Comparison of ENCODE assay signal across 8 cellular contexts in genomic region chr17:42618442-42619150, GRCh38. TPM values are rescaled to one million over a fixed set of nuclear protein-coding genes. Genes with fewer than 3 reads are reported as not detected.
A peak's percentile ranks its signal among the peaks of the same experiment; 100 is the strongest.
DNase-seq lines count a peak whose midpoint lies in the region; ATAC-seq and TF ChIP-seq lines count a peak whose summit lies in the region.

No MANE protein-coding gene starts in this region.

- H3K27ac ChIP-seq in trophoblast cell (ENCODE audit: low read depth, low read length) (no peak overlapping the region), osteoblast (ENCODE audit: low read depth, low read length) (no peak overlapping the region)

- no CpG with 5 or more reads among the region's 9 CpGs for WGBS in trophoblast cell (ENCODE audit: extremely low coverage, insufficient coverage, insufficient read length)

- DNase-seq in DMS153 (lab: John Stamatoyannopoulos, UW) (peak; percentile 75), NCI-H748 (lab: John Stamatoyannopoulos, UW; ENCODE audit: unreplicated experiment) (peak; percentile 31), erythroblast (lab: John Stamatoyannopoulos, UW) (peak; percentile 63 to 65), trophoblast cell (peak; percentile 12 to 29), osteoblast (ENCODE audit: insufficient read length, low spot score, missing footprints) (no peak)
- no peak for DNase-seq in stimulated activated naive CD4-positive, alpha-beta T cell (lab: John Stamatoyannopoulos, UW)

- H3K36me3 ChIP-seq in trophoblast cell (ENCODE audit: control insufficient read depth in 1 of 2, insufficient read depth in 2 of 2, low read length in 2 of 2) (peaks cover 16 to 23% of the 10 kb centered on the region in 2 experiments), osteoblast (ENCODE audit: insufficient read depth, low read length) (peaks cover 22% of the 10 kb centered on the region)

- H3K18ac ChIP-seq in trophoblast cell (ENCODE audit: low read length) = no peak overlapping the region

- TF ChIP-seq CTCF in osteoblast (IDR thresholded peaks at IDR 0.05; ENCODE audit: extremely low read depth, low read depth, low read length) = no peak

- H3K9me3 ChIP-seq in trophoblast cell (ENCODE audit: insufficient read depth, low read depth, low read length) (peaks cover 4% of the 10 kb centered on the region), osteoblast (ENCODE audit: low read depth, low read length) (no peaks in the 10 kb centered on the region)

- no peak overlapping the region for H3K23ac ChIP-seq in trophoblast cell (ENCODE audit: low read length)

- H2AK5ac ChIP-seq in trophoblast cell (ENCODE audit: low read length) = no peak overlapping the region

- H3K4ac ChIP-seq in trophoblast cell (ENCODE audit: low read depth, low read length) = no peak overlapping the region

- H3K27me3 ChIP-seq in trophoblast cell (ENCODE audit: insufficient read depth, low read length) (no peaks in the 10 kb centered on the region), osteoblast (ENCODE audit: insufficient read depth, low read length) (no peaks in the 10 kb centered on the region)

- H3K79me2 ChIP-seq in trophoblast cell (ENCODE audit: control insufficient read depth, insufficient read depth, low read length, poor library complexity) (no peaks in the 10 kb centered on the region), osteoblast (ENCODE audit: insufficient read depth, low read length) (no peaks in the 10 kb centered on the region)

- H3K4me3 ChIP-seq in trophoblast cell (ENCODE audit: low read depth, low read length) = no peak overlapping the region
- H3K4me3 ChIP-seq in osteoblast (ENCODE audit: insufficient read depth, low read length) = no peak overlapping the region

- H2AFZ ChIP-seq in trophoblast cell (ENCODE audit: insufficient read depth, low read length, poor library complexity) (no peak overlapping the region), osteoblast (ENCODE audit: low read length) (no peak overlapping the region)

- no peak overlapping the region for H3K9ac ChIP-seq in trophoblast cell (ENCODE audit: low read length)

- no peak overlapping the region for H2BK12ac ChIP-seq in trophoblast cell (ENCODE audit: low read length)

- H3K14ac ChIP-seq in trophoblast cell (ENCODE audit: low read length) = no peak overlapping the region

- no peak overlapping the region for H2BK5ac ChIP-seq in trophoblast cell (ENCODE audit: low read depth, low read length, poor library complexity)

- TF ChIP-seq POLR2A in GM19099 (IDR thresholded peaks at IDR 0.05; ENCODE audit: extremely low read depth, insufficient read length, low read depth) (peak; percentile 43), erythroblast (IDR thresholded peaks at IDR 0.05; ENCODE audit: low read length) (no peak)

- H4K91ac ChIP-seq in trophoblast cell (ENCODE audit: low read depth, low read length) = no peak overlapping the region

- ATAC-seq in HG03108 (IDR thresholded peaks at IDR 0.05; ENCODE audit: unreplicated experiment) = peak; percentile 78

- H3K4me2 ChIP-seq in trophoblast cell (ENCODE audit: low read length) = no peak overlapping the region
- no peak overlapping the region for H3K4me2 ChIP-seq in osteoblast (ENCODE audit: insufficient read depth, low read length)

- H3K79me1 ChIP-seq in trophoblast cell (ENCODE audit: low read length) = no peaks in the 10 kb centered on the region

- H4K12ac ChIP-seq in trophoblast cell (ENCODE audit: low read depth, low read length) = no peak overlapping the region

- no peak overlapping the region for H4K8ac ChIP-seq in trophoblast cell (ENCODE audit: low read depth, low read length)

- H2BK120ac ChIP-seq in trophoblast cell (ENCODE audit: insufficient read depth, low read length, poor library complexity) = no peak overlapping the region

- no peaks in the 10 kb centered on the region for H4K20me1 ChIP-seq in osteoblast (ENCODE audit: insufficient read depth, low read length)

- H3K4me1 ChIP-seq in trophoblast cell (ENCODE audit: control insufficient read depth in 1 of 2, insufficient read depth in 2 of 2, low read length in 2 of 2) = no peaks in the 10 kb centered on the region
- H3K4me1 ChIP-seq in osteoblast (ENCODE audit: insufficient read depth, low read length) = no peaks in the 10 kb centered on the region

RNA-seq across cellular contexts. Expression of gene TUBG1, which starts 9.1 kb away (rescaled TPM):
- polyA plus RNA-seq in trophoblast cell (2013) = 70.1 and 72.5 TPM in 2 replicates
- 19.2 and 20.3 TPM in 2 replicates for total RNA-seq in osteoblast

RNA-seq across cellular contexts. Expression of gene RETREG3, which starts 9.4 kb away (rescaled TPM):
- polyA plus RNA-seq in trophoblast cell (2013) = 36.8 and 39.1 TPM in 2 replicates
- total RNA-seq in osteoblast = 81.0 and 90.1 TPM in 2 replicates

RNA-seq across cellular contexts. Expression of gene TUBG2, which starts 40.5 kb away (rescaled TPM):
- 13.2 and 14.1 TPM in 2 replicates for polyA plus RNA-seq in trophoblast cell (2013)
- total RNA-seq in osteoblast = 13.8 TPM in 2 replicates

RNA-seq across cellular contexts. Expression of gene PSMC3IP, which starts 41.1 kb away (rescaled TPM):
- polyA plus RNA-seq in trophoblast cell (2013) = 15.2 and 16.2 TPM in 2 replicates
- 1.8 TPM in 2 replicates for total RNA-seq in osteoblast

RNA-seq across cellular contexts. Expression of gene MLX, which starts 51.7 kb away (rescaled TPM):
- 37.8 and 38.0 TPM in 2 replicates for polyA plus RNA-seq in trophoblast cell (2013)
- total RNA-seq in osteoblast = 43.4 and 44.8 TPM in 2 replicates

Comparison
In these comparisons a context has a peak if more than half of its experiments do, and no peak if none do; other contexts are left out.
1. DNase-seq: peak in DMS153 (single experiment), NCI-H748 (single experiment), erythroblast (2 of 2) and trophoblast cell (2 of 2); none in stimulated activated naive CD4-positive, alpha-beta T cell (0 of 6) and osteoblast (single experiment).